In the genomic region with DNA sequence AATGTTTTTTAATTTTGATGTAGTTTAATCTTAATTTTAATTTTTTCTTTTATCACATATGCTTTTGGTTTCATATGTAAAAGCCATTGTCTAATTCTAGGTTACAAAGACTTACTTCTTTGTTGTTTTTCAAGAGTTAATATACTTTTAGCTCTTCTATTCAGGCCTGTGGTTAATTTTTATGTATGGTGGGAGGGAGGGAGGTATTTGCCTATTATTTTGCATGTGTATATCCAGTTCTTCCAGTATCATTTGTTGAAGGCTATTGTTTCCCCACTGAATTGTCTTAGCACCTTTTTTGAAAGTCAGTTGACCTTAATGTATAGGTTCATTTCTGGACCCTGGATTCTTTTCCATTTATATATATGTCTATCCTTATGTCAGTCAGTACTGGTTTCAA, we compare ENCODE assay signal across 26 cellular contexts.
"Had no signal": no experiment of that assay in that cellular context is flagged by ENCODE, and none has a peak within 500 bp of the region (broad histone marks: within the 10 kb centered on the region; RNA-seq: fewer than 3 reads in every experiment).

No MANE protein-coding gene starts in this region.

- H3K9me3 Mint-ChIP-seq: memory B cell; natural killer cell; neural crest cell; stimulated activated naive CD8-positive, alpha-beta T cell treated with anti-CD3 and anti-CD28 coated beads, Interleukin-15, amount 100 ng/mL, for 72 hours had no signal

- H3K27me3 ChIP-seq: esophagus muscularis mucosa, foreskin keratinocyte, gastroesophageal sphincter, heart left ventricle, hepatocyte, neutrophil, pancreas, suprapubic skin, transverse colon, vagina had no signal

- H3K27me3 Mint-ChIP-seq: memory B cell; stimulated activated naive CD8-positive, alpha-beta T cell treated with anti-CD3 and anti-CD28 coated beads, Interleukin-15, amount 100 ng/mL, for 72 hours had no signal

- DNase-seq: dermis blood vessel endothelial cell; effector memory CD4-positive, alpha-beta T cell; foreskin keratinocyte; heart left ventricle; kidney; natural killer cell; pancreas; stimulated activated CD4-positive, alpha-beta T cell treated with anti-CD3 and anti-CD28 coated beads, Interleukin-12 subunit alpha, Interleukin-12 subunit beta, amount 100 ng/mL, for 4 hours; stimulated activated CD4-positive, alpha-beta T cell treated with anti-CD3 and anti-CD28 coated beads, Interleukin-1b, Interleukin-23, amount 100 ng/mL, for 48 hours; stimulated activated CD4-positive, alpha-beta T cell treated with anti-CD3 and anti-CD28 coated beads, Interleukin-4, amount 100 ng/mL, for 1 hour; stimulated activated CD8-positive, alpha-beta memory T cell treated with anti-CD3 and anti-CD28 coated beads, Interleukin-4, amount 100 ng/mL, for 48 hours; stimulated activated naive CD4-positive, alpha-beta T cell; stimulated activated naive CD8-positive, alpha-beta T cell treated with anti-CD3 and anti-CD28 coated beads, Interleukin-15, amount 100 ng/mL, for 72 hours; transverse colon had no signal

- H3K27ac ChIP-seq: esophagus muscularis mucosa, foreskin keratinocyte, gastroesophageal sphincter, heart left ventricle, hepatocyte, neutrophil, pancreas, suprapubic skin, transverse colon, vagina had no signal

- H3K4me3 ChIP-seq: esophagus muscularis mucosa, gastroesophageal sphincter, heart left ventricle, hepatocyte, lung, pancreas, smooth muscle cell, suprapubic skin, transverse colon, vagina had no signal

- H3K4me3 Mint-ChIP-seq: memory B cell; natural killer cell; neural crest cell; stimulated activated naive CD8-positive, alpha-beta T cell treated with anti-CD3 and anti-CD28 coated beads, Interleukin-15, amount 100 ng/mL, for 72 hours had no signal

- ATAC-seq: foreskin keratinocyte; gastroesophageal sphincter; heart left ventricle; left lobe of liver; natural killer cell; pancreas; sciatic nerve; stimulated activated naive CD8-positive, alpha-beta T cell treated with anti-CD3 and anti-CD28 coated beads, Interleukin-15, amount 100 ng/mL, for 72 hours had no signal

- H3K4me1 ChIP-seq: foreskin keratinocyte, pancreas, vagina had no signal

- H3K9me3 ChIP-seq: esophagus muscularis mucosa, gastroesophageal sphincter, heart left ventricle, neutrophil, pancreas, suprapubic skin, transverse colon, vagina had no signal

- H3K4me1 Mint-ChIP-seq: memory B cell, neural crest cell had no signal
